8 cellular contexts compared by ENCODE assay signal in genomic region chr14:73712540-73713141, GRCh38. TPM values are rescaled to one million over a fixed set of nuclear protein-coding genes. Genes with fewer than 3 reads are reported as not detected.
A peak's percentile ranks its signal among the peaks of the same experiment; 100 is the strongest.
DNase-seq lines count a peak whose midpoint lies in the region; ATAC-seq and TF ChIP-seq lines count a peak whose summit lies in the region.

No MANE protein-coding gene starts in this region.

- H3K9me2 ChIP-seq in SU-DHL-6 (replicated peaks; ENCODE audit: insufficient read depth, low read length) = no peaks in the 10 kb centered on the region

- no peaks in the 10 kb centered on the region for H3K79me2 ChIP-seq in SU-DHL-6 (ENCODE audit: insufficient read depth, low read length)

- DNase-seq in GM06990 (ENCODE audit: extremely low read depth, insufficient read length) (peak; percentile 47), KBM-7 (peak; percentile 68), dermis blood vessel endothelial cell (peak; percentile 36), upper lobe of left lung (no peak), NCI-H446 treated with DMSO at 0.1 percent for 48 hours (lab: John Stamatoyannopoulos, UW) (no peak)

- peaks cover 30% of the 10 kb centered on the region for H3F3A ChIP-seq in SU-DHL-6 (ENCODE audit: insufficient read depth)

- peak overlapping the region; percentile 86 for H3K4me2 ChIP-seq in SU-DHL-6 (ENCODE audit: low read depth, low read length, poor library complexity, severe bottlenecking)

- H3K27me3 ChIP-seq in GM06990 (replicated peaks; ENCODE audit: control insufficient read depth, insufficient read depth, low read length) (no peaks in the 10 kb centered on the region), SU-DHL-6 (ENCODE audit: low read length) (no peaks in the 10 kb centered on the region), muscle layer of duodenum (ENCODE audit: low read depth, low read length) (no peaks in the 10 kb centered on the region), upper lobe of left lung (no peaks in the 10 kb centered on the region)

- ATAC-seq in upper lobe of left lung (ENCODE audit: low FRiP score in 2 of 2) = peak; percentile 7 to 19
- no peak for ATAC-seq in HG02885 (IDR thresholded peaks at IDR 0.05; ENCODE audit: poor library complexity, unreplicated experiment)

- 39 to 45% methylated on average over 19 of the region's 19 CpGs for WGBS in upper lobe of left lung, 2 donors

- 0 out of 2 replicates have a peak, but pooled peaks cover 7% of the 10 kb centered on the region for H4K20me1 ChIP-seq in SU-DHL-6 (ENCODE audit: low read depth, low read length)

- no peak overlapping the region for H2AFZ ChIP-seq in SU-DHL-6 (ENCODE audit: low read depth, low read length, severe bottlenecking)

- H3K27ac ChIP-seq in SU-DHL-6 (ENCODE audit: low read depth, low read length) (no peak overlapping the region), muscle layer of duodenum (ENCODE audit: low read length) (peak overlapping the region; percentile 80), upper lobe of left lung (peak overlapping the region; percentile 40 to 91 (median 45))

- peak overlapping the region; percentile 64 for H3K9ac ChIP-seq in SU-DHL-6 (ENCODE audit: low read length)

- no peaks in the 10 kb centered on the region for H3K9me3 ChIP-seq in SU-DHL-6 (ENCODE audit: insufficient read depth, low read length)
- H3K9me3 ChIP-seq in muscle layer of duodenum (ENCODE audit: control insufficient read depth in 1 of 2, low read length in 2 of 2) = no peaks in the 10 kb centered on the region
- H3K9me3 ChIP-seq in upper lobe of left lung = no peaks in the 10 kb centered on the region

- peak; percentile 10 for TF ChIP-seq CTCF in GM06990 (IDR thresholded peaks at IDR 0.05; ENCODE audit: insufficient read depth, low read length, poor library complexity, severe bottlenecking)
- no peak for TF ChIP-seq CTCF in SU-DHL-6 (IDR thresholded peaks at IDR 0.05; ENCODE audit: insufficient read depth, low read length, poor library complexity, severe bottlenecking)
- no peak for TF ChIP-seq CTCF in upper lobe of left lung (IDR thresholded peaks at IDR 0.05)

- in situ Hi-C loops in KBM-7 (cut with MboI; ENCODE audit: low pct_unique_long_range_greater_than_20kb, low sequenced_read_pairs) = no loop called here

- peak overlapping the region; percentile 77 for H3K4me3 ChIP-seq in GM06990 (replicated peaks; ENCODE audit: low read depth, low read length)
- peak overlapping the region; percentile 73 for H3K4me3 ChIP-seq in SU-DHL-6 (ENCODE audit: insufficient read depth, low read length, poor library complexity, severe bottlenecking)
- peak overlapping the region; percentile 70 to 77 for H3K4me3 ChIP-seq in muscle layer of duodenum (ENCODE audit: low read depth in 1 of 2, low read length in 2 of 2)
- peak overlapping the region; percentile 17 to 94 (median 76) for H3K4me3 ChIP-seq in upper lobe of left lung

- H3K36me3 ChIP-seq in GM06990 (ENCODE audit: control insufficient read depth, insufficient read depth, low read length) = peaks cover 3% of the 10 kb centered on the region
- peaks cover 4% of the 10 kb centered on the region; the same call in 1 of the 2 replicates for H3K36me3 ChIP-seq in SU-DHL-6 (ENCODE audit: low read length)
- peaks cover 0 to 12% of the 10 kb centered on the region in 2 donors for H3K36me3 ChIP-seq in muscle layer of duodenum (ENCODE audit: control insufficient read depth in 1 of 2, insufficient read depth in 2 of 2, low read length in 2 of 2)
- H3K36me3 ChIP-seq in upper lobe of left lung = peaks cover 0 to 19% (median 13%) of the 10 kb centered on the region in 4 donors

- TF ChIP-seq EP300 in upper lobe of left lung (IDR thresholded peaks at IDR 0.05) = no peak

- TF ChIP-seq POLR2A in upper lobe of left lung (IDR thresholded peaks at IDR 0.05) = no peak

- H3K4me1 ChIP-seq in muscle layer of duodenum (ENCODE audit: control insufficient read depth in 1 of 2, insufficient read depth in 2 of 2, low read length in 2 of 2) = peaks cover 0 to 28% of the 10 kb centered on the region in 2 donors
- H3K4me1 ChIP-seq in upper lobe of left lung = peaks cover 13 to 37% (median 22%) of the 10 kb centered on the region in 4 donors

RNA-seq across cellular contexts. Expression of gene PNMA1, which starts 1.5 kb away (rescaled TPM):
- total RNA-seq in dermis blood vessel endothelial cell (15.7 and 38.0 TPM in 2 replicates), upper lobe of left lung (10 to 100 TPM in 5 of 6 donors, 1 to 10 TPM in 1; 9.9 to 28.9 (median 15.2) TPM)

Comparison
In these comparisons a context has a peak if more than half of its experiments do, and no peak if none do; other contexts are left out.
1. DNase-seq: peak in GM06990 (single experiment), KBM-7 (single experiment) and dermis blood vessel endothelial cell (single experiment); none in upper lobe of left lung (0 of 2) and NCI-H446 treated with DMSO at 0.1 percent for 48 hours (single experiment).
2. Peak in every context shown above with its lines, with median percentiles within 50 percentile points of each other: H3K4me3 ChIP-seq.